Comparison of ENCODE assay signal across 27 cellular contexts in genomic region chrY:14373608-14374007, GRCh38.
"Had no signal": no experiment of that assay in that cellular context is flagged by ENCODE, and none has a peak within 500 bp of the region (broad histone marks: within the 10 kb centered on the region; RNA-seq: fewer than 3 reads in every experiment).

No MANE protein-coding gene starts in this region.

- H3K27ac ChIP-seq: left ventricle myocardium inferior, neural progenitor cell, neutrophil, parathyroid adenoma, psoas muscle, right atrium auricular region, right lobe of liver, stomach, testis, thyroid gland, transverse colon, upper lobe of left lung, vagina had no signal

- H3K27ac Mint-ChIP-seq: mesothelial cell of epicardium; naive B cell; natural killer cell; nephron progenitor cell; neural progenitor cell; stimulated activated naive B cell treated with anti-CD40 and anti-IgM and Interleukin-4, amounts not matched to agents 10 μg/mL and 1 μg/mL and 100 μg/mL, for 72 hours had no signal

- H3K27me3 ChIP-seq: neural progenitor cell, neutrophil, right atrium auricular region, right lobe of liver, stomach, testis, thyroid gland, transverse colon, upper lobe of left lung, vagina had no signal

- H3K36me3 ChIP-seq: left ventricle myocardium inferior, neural progenitor cell, neutrophil, right atrium auricular region, right lobe of liver, stomach, thyroid gland, transverse colon, upper lobe of left lung, vagina had no signal

- H3K4me3 ChIP-seq: left ventricle myocardium inferior, lung, neural progenitor cell, psoas muscle, right atrium auricular region, right lobe of liver, stomach, testis, thyroid gland, transverse colon, upper lobe of left lung, vagina had no signal

- DNase-seq: islet precursor cell; left ventricle myocardium inferior; mesendoderm; naive B cell; natural killer cell; nephron progenitor cell; occipital lobe; psoas muscle; right lobe of liver; stimulated activated CD4-positive, alpha-beta T cell treated with anti-CD3 and anti-CD28 coated beads, Interleukin-12 subunit alpha, Interleukin-12 subunit beta, amount 100 ng/mL, for 4 hours; stimulated activated CD4-positive, alpha-beta T cell treated with anti-CD3 and anti-CD28 coated beads, Interleukin-15, amount 100 ng/mL, for 24 hours; stimulated activated CD4-positive, alpha-beta T cell treated with anti-CD3 and anti-CD28 coated beads, Interleukin-2, amount 100 ng/mL, for 24 hours; stimulated activated CD4-positive, alpha-beta T cell treated with anti-CD3 and anti-CD28 coated beads, Interleukin-4, amount 100 ng/mL, for 1 hour; stimulated activated naive B cell treated with anti-CD40 and anti-IgM and Interleukin-4, amounts not matched to agents 10 μg/mL and 1 μg/mL and 100 μg/mL, for 72 hours; stimulated activated naive CD8-positive, alpha-beta T cell treated with anti-CD3 and anti-CD28 coated beads, Interleukin-15, Interleukin-2, amounts not matched to agents 100 U/mL and 50 U/mL, for 24 hours; stomach; testis; thyroid gland; transverse colon; upper lobe of left lung had no signal

- H3K4me3 Mint-ChIP-seq: mesothelial cell of epicardium; naive B cell; natural killer cell; nephron progenitor cell; neural progenitor cell; stimulated activated naive B cell treated with anti-CD40 and anti-IgM and Interleukin-4, amounts not matched to agents 10 μg/mL and 1 μg/mL and 100 μg/mL, for 72 hours had no signal

- H3K36me3 Mint-ChIP-seq: mesothelial cell of epicardium; naive B cell; natural killer cell; neural progenitor cell; stimulated activated naive B cell treated with anti-CD40 and anti-IgM and Interleukin-4, amounts not matched to agents 10 μg/mL and 1 μg/mL and 100 μg/mL, for 72 hours had no signal

- H3K9me3 ChIP-seq: left ventricle myocardium inferior, neutrophil, psoas muscle, right atrium auricular region, right lobe of liver, stomach, testis, thyroid gland, transverse colon, upper lobe of left lung, vagina had no signal

- H3K9me3 Mint-ChIP-seq: mesothelial cell of epicardium, naive B cell, natural killer cell, nephron progenitor cell, neural progenitor cell had no signal

- H3K4me1 ChIP-seq: left ventricle myocardium inferior, neural progenitor cell, parathyroid adenoma, psoas muscle, right atrium auricular region, right lobe of liver, stomach, testis, thyroid gland, transverse colon, upper lobe of left lung, vagina had no signal

- H3K27me3 Mint-ChIP-seq: naive B cell; stimulated activated naive B cell treated with anti-CD40 and anti-IgM and Interleukin-4, amounts not matched to agents 10 μg/mL and 1 μg/mL and 100 μg/mL, for 72 hours had no signal

- ATAC-seq: natural killer cell; psoas muscle; right lobe of liver; stimulated activated naive B cell treated with anti-CD40 and anti-IgM and Interleukin-4, amounts not matched to agents 10 μg/mL and 1 μg/mL and 100 μg/mL, for 72 hours; stimulated activated naive CD8-positive, alpha-beta T cell treated with anti-CD3 and anti-CD28 coated beads, Interleukin-15, Interleukin-2, amounts not matched to agents 100 U/mL and 50 U/mL, for 24 hours had no signal

- H3K4me1 Mint-ChIP-seq: mesothelial cell of epicardium; naive B cell; natural killer cell; nephron progenitor cell; neural progenitor cell; stimulated activated naive B cell treated with anti-CD40 and anti-IgM and Interleukin-4, amounts not matched to agents 10 μg/mL and 1 μg/mL and 100 μg/mL, for 72 hours had no signal
